Comparison of ENCODE assay signal across 19 cellular contexts in the genomic region with DNA sequence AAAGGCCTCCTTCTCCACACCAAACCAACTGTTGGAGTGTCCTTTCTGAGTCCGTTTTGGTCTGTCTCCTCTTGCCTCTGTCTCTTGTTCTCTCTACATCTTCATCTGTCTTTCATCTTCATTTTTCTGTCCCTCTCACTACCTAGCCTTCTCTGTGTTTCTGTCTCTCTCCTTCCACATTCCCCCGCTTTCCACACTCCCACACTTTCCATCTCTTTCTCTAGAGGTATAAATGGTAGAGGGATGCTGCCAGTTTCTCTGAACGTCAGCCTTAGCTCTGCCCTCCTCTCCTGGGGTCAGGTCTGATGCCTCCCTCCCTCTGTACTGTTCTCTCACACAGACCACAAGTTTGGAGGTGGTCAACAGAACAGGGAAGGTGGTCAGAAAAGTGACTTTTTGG. TPM values are rescaled to one million over a fixed set of nuclear protein-coding genes. Genes with fewer than 3 reads are reported as not detected.
DNase-seq lines count a peak whose midpoint lies in the region; ATAC-seq and TF ChIP-seq lines count a peak whose summit lies in the region.
"Had no signal": no experiment of that assay in that cellular context is flagged by ENCODE, and none has a peak within 500 bp of the region (broad histone marks: within the 10 kb centered on the region; RNA-seq: fewer than 3 reads in every experiment).

No MANE protein-coding gene starts in this region.

- H3F3A ChIP-seq in GM23248 (ENCODE audit: insufficient read depth): peaks cover 13% of the 10 kb centered on the region

- WGBS in neuronal stem cell (ENCODE audit: extremely low coverage in 2 of 2, insufficient read length in 2 of 2, insufficient replicate concordance in 1 of 2), 2 donors: 100% methylated on average over 1 of the region's 3 CpGs; no CpG with 5 or more reads in 1 of the 2 donors
- WGBS in GM23248 (ENCODE audit: low coverage in 1 of 2, low lambda C conversion rate in 2 of 2, missing lambda C conversion rate in 2 of 2), 2 experiments: 60% methylated on average over 3 of the region's 3 CpGs

- H2AFZ ChIP-seq in neuronal stem cell (ENCODE audit: low read length): no peak overlapping the region
- no peak overlapping the region for H2AFZ ChIP-seq in GM23248

- H3K4me3 ChIP-seq in WERI-Rb-1 (ENCODE audit: low read depth, low read length): no peak overlapping the region
- H3K4me3 ChIP-seq in neuronal stem cell (ENCODE audit: low read length in 2 of 2): no peak overlapping the region
- no peak overlapping the region for H3K4me3 ChIP-seq in GM23248

- no peaks in the 10 kb centered on the region for H3K79me1 ChIP-seq in neuronal stem cell (ENCODE audit: low read depth, low read length)

- no peaks in the 10 kb centered on the region for H4K20me1 ChIP-seq in GM23248 (ENCODE audit: insufficient read depth)

- no peak overlapping the region for H3K23ac ChIP-seq in neuronal stem cell (ENCODE audit: low read depth, low read length, poor library complexity)

- H3K9ac ChIP-seq in neuronal stem cell (ENCODE audit: low read depth, low read length, poor library complexity) (no peak overlapping the region), GM23248 (no peak overlapping the region)

- no peaks in the 10 kb centered on the region for H3K27me3 ChIP-seq in WERI-Rb-1 (ENCODE audit: insufficient read depth, low read depth, severe bottlenecking)
- H3K27me3 ChIP-seq in neuronal stem cell (ENCODE audit: control insufficient read depth in 3 of 3, insufficient read depth in 3 of 3, low read depth in 1 of 3, low read length in 3 of 3): peaks cover 0 to 92% (median 0%) of the 10 kb centered on the region in 3 experiments
- no peaks in the 10 kb centered on the region for H3K27me3 ChIP-seq in GM23248 (replicated peaks; ENCODE audit: insufficient read depth)
- H3K27me3 ChIP-seq: BE2C had no signal

- H2BK12ac ChIP-seq in neuronal stem cell (ENCODE audit: low read length): peak overlapping the region; percentile 75

- peaks cover 8% of the 10 kb centered on the region for H3K27me3 Mint-ChIP-seq in type B pancreatic cell
- peaks cover 44 to 61% of the 10 kb centered on the region in 2 donors for H3K27me3 Mint-ChIP-seq in stimulated activated naive B cell treated with anti-CD40 and anti-IgM and Interleukin-4, amounts not matched to agents 10 μg/mL and 1 μg/mL and 100 μg/mL, for 72 hours

- ATAC-seq in GM21447 (IDR thresholded peaks at IDR 0.05; ENCODE audit: unreplicated experiment): no peak
- no peak for ATAC-seq in stimulated activated naive B cell treated with anti-CD40 and anti-IgM and Interleukin-4, amounts not matched to agents 10 μg/mL and 1 μg/mL and 100 μg/mL, for 72 hours (replicated peaks)
- ATAC-seq: HepG2 had no signal

- no peaks in the 10 kb centered on the region for H3K9me3 Mint-ChIP-seq in type B pancreatic cell
- H3K9me3 Mint-ChIP-seq in stimulated activated naive B cell treated with anti-CD40 and anti-IgM and Interleukin-4, amounts not matched to agents 10 μg/mL and 1 μg/mL and 100 μg/mL, for 72 hours: no peaks in the 10 kb centered on the region
- H3K9me3 Mint-ChIP-seq: CD8-positive, alpha-beta memory T cell; H9; IgD-negative memory B cell had no signal

- H4K91ac ChIP-seq in neuronal stem cell (ENCODE audit: low read depth, low read length, poor library complexity): no peak overlapping the region

- peak overlapping the region; percentile 90 for H3K4ac ChIP-seq in neuronal stem cell (ENCODE audit: low read length)

- in situ Hi-C loops in GM23248 (cut with MboI): no loop called here

- TF ChIP-seq CTCF in WERI-Rb-1 (IDR thresholded peaks at IDR 0.05; ENCODE audit: low read depth, low read length) (no peak), type B pancreatic cell (conservative IDR thresholded peaks at IDR 0.05) (no peak)

- peak overlapping the region; percentile 73 for H3K14ac ChIP-seq in neuronal stem cell (ENCODE audit: low read length)

- H3K9me3 ChIP-seq in WERI-Rb-1 (ENCODE audit: severe bottlenecking) (no peaks in the 10 kb centered on the region), neuronal stem cell (replicated peaks in 1 of 2; ENCODE audit: control insufficient read depth in 2 of 2, insufficient read depth in 1 of 2, low read depth in 1 of 2, low read length in 2 of 2) (no peaks in the 10 kb centered on the region), GM23248 (ENCODE audit: low read depth) (no peaks in the 10 kb centered on the region)
- H3K9me3 ChIP-seq: BE2C had no signal

- DNase-seq in WERI-Rb-1 (no peak), left kidney (ENCODE audit: low read depth, low spot score) (peak; percentile 29), neuronal stem cell (ENCODE audit: low spot score) (no peak), type B pancreatic cell (ENCODE audit: extremely low spot score, unreplicated experiment) (no peak), GM23248 (no peak)
- DNase-seq in stimulated activated naive B cell treated with anti-CD40 and anti-IgM and Interleukin-4, amounts not matched to agents 10 μg/mL and 1 μg/mL and 100 μg/mL, for 72 hours: no peak
- DNase-seq: BE2C; C1 segment of cervical spinal cord; CD4-positive, CD25-positive, alpha-beta regulatory T cell; CD8-positive, alpha-beta memory T cell; COR-L47; DMS153; DMS79; GDM1; GOT3; H9 had no signal

- H3K36me3 Mint-ChIP-seq in type B pancreatic cell: peaks cover 4% of the 10 kb centered on the region
- peaks cover 0 to 2% of the 10 kb centered on the region in 2 donors for H3K36me3 Mint-ChIP-seq in stimulated activated naive B cell treated with anti-CD40 and anti-IgM and Interleukin-4, amounts not matched to agents 10 μg/mL and 1 μg/mL and 100 μg/mL, for 72 hours
- H3K36me3 Mint-ChIP-seq: CD4-positive, CD25-positive, alpha-beta regulatory T cell; IgD-negative memory B cell had no signal

- peak overlapping the region; percentile 71 for H2AK5ac ChIP-seq in neuronal stem cell (ENCODE audit: low read depth, low read length)

- H3K79me2 ChIP-seq in GM23248 (ENCODE audit: insufficient read depth): no peaks in the 10 kb centered on the region

- no peak overlapping the region for H2BK15ac ChIP-seq in neuronal stem cell (ENCODE audit: low read length)

- no peak overlapping the region for H3K27ac Mint-ChIP-seq in type B pancreatic cell
- no peak overlapping the region for H3K27ac Mint-ChIP-seq in stimulated activated naive B cell treated with anti-CD40 and anti-IgM and Interleukin-4, amounts not matched to agents 10 μg/mL and 1 μg/mL and 100 μg/mL, for 72 hours
- H3K27ac Mint-ChIP-seq: CD4-positive, CD25-positive, alpha-beta regulatory T cell; CD8-positive, alpha-beta memory T cell; H9 had no signal

- H3K4me2 ChIP-seq in neuronal stem cell (ENCODE audit: insufficient read depth, low read length, poor library complexity, severe bottlenecking): no peak overlapping the region
- no peak overlapping the region for H3K4me2 ChIP-seq in GM23248 (ENCODE audit: unreplicated experiment)

- peaks cover 52% of the 10 kb centered on the region for H3K4me1 Mint-ChIP-seq in type B pancreatic cell (ENCODE audit: unreplicated experiment)
- no peaks in the 10 kb centered on the region for H3K4me1 Mint-ChIP-seq in stimulated activated naive B cell treated with anti-CD40 and anti-IgM and Interleukin-4, amounts not matched to agents 10 μg/mL and 1 μg/mL and 100 μg/mL, for 72 hours
- H3K4me1 Mint-ChIP-seq: CD4-positive, CD25-positive, alpha-beta regulatory T cell; CD8-positive, alpha-beta memory T cell had no signal

- H3K4me1 ChIP-seq in neuronal stem cell (ENCODE audit: control insufficient read depth in 2 of 2, insufficient read depth in 1 of 2, low read depth in 1 of 2, low read length in 2 of 2) (peaks cover 0 to 6% of the 10 kb centered on the region in 2 donors), GM23248 (ENCODE audit: insufficient read depth) (peaks cover 34% of the 10 kb centered on the region)
- H3K4me1 ChIP-seq: BE2C had no signal

- H3K4me3 Mint-ChIP-seq in type B pancreatic cell: peak overlapping the region; percentile 11
- no peak overlapping the region for H3K4me3 Mint-ChIP-seq in stimulated activated naive B cell treated with anti-CD40 and anti-IgM and Interleukin-4, amounts not matched to agents 10 μg/mL and 1 μg/mL and 100 μg/mL, for 72 hours
- H3K4me3 Mint-ChIP-seq: CD4-positive, CD25-positive, alpha-beta regulatory T cell; CD8-positive, alpha-beta memory T cell; H9 had no signal

- H3K36me3 ChIP-seq in WERI-Rb-1 (no peaks in the 10 kb centered on the region), neuronal stem cell (replicated peaks in 1 of 2; ENCODE audit: control insufficient read depth in 2 of 2, insufficient read depth in 2 of 2, low read length in 2 of 2) (no peaks in the 10 kb centered on the region), GM23248 (ENCODE audit: low read depth) (no peaks in the 10 kb centered on the region)
- H3K36me3 ChIP-seq: BE2C had no signal

- no peaks in the 10 kb centered on the region for H3K9me2 ChIP-seq in GM23248 (ENCODE audit: insufficient read depth)

- H2BK120ac ChIP-seq in neuronal stem cell (ENCODE audit: low read depth, low read length): no peak overlapping the region

- peak overlapping the region; percentile 25 for H4K8ac ChIP-seq in neuronal stem cell (ENCODE audit: low read depth, low read length)

- peak overlapping the region; percentile 17 for H3K18ac ChIP-seq in neuronal stem cell (ENCODE audit: low read length)

- no peak overlapping the region for H2BK5ac ChIP-seq in neuronal stem cell (ENCODE audit: low read length)

- H3K27ac ChIP-seq in WERI-Rb-1 (peak overlapping the region; percentile 46), neuronal stem cell (replicated peaks; ENCODE audit: low read length) (no peak overlapping the region), GM23248 (no peak overlapping the region)

RNA-seq across cellular contexts. Expression of gene SMUG1, which starts 42.9 kb away (rescaled TPM):
- 18.0 TPM for polyA plus RNA-seq in neuronal stem cell (2013, experiment 1 of 2)
- 16.7 TPM for polyA plus RNA-seq in neuronal stem cell (2013, experiment 2 of 2)
- 48.3 and 52.5 TPM in 2 replicates for total RNA-seq in type B pancreatic cell (ENCODE audit: low replicate concordance)
- 34.5 and 38.2 TPM in 2 replicates for total RNA-seq in GM23248 (2014; rRNA removed; shearing (Covaris generic))
- polyA plus RNA-seq in GM23248 (2016; fragmentation: Nextera tagmentation; extraction: Ambion mirVana): 48.5 and 49.5 TPM in 2 replicates
